1 cellular context compared by ENCODE assay signal in the genomic region with DNA sequence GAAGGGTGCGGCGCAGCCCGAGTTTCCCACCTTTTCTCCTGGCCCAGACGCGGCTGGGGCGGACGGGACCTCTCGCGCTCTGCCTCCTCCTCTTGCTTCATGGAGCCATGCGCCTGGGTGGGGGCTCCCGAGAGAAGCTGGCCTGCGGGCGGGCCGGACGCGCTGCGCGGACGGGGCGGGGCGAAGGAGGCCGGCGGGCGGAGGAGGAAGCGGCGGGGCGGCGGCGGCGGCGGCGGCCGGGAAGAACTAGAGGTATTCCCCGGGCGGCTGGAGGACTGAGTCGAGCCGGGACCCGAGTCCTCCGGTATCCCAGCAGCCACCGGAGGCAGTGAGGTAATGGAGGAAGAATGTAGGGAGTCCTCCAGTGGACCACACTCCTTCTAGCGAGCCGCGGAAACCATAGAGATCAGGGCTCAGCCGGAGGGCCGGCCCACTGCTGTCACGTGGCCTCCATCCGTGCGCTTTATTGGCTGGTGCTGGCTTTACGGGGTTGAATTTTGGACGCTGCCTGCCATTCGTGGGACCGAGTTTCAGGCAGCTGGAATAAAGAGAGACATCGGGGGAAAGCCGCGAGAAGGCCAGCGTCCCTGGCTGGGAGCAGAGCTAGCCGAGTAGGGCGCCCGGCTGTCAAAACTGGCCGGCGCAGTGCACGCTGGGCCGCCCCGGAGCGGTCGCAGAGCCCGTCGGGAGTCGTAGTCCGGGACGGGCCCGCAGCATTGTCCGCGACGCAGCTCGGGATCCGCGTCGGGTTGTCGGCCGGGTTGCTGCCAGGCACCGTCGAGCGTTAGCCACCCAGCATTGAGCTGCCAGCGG.
A peak's percentile ranks its signal among the peaks of the same experiment; 100 is the strongest.
TF ChIP-seq lines count a peak whose summit lies in the region.
"Not testable (repeated sequence)": the region's sequence is repeated elsewhere in the genome, so short reads cannot be mapped to it uniquely, and the experiment has no call there.

TSS of gene AMMECR1L (minus strand) at position 177 of the 813 bp plus-strand sequence. CDS start 11,722 bp downstream, outside the sequence.

TF ChIP-seq in HepG2, 621 proteins besides CTCF, POLR2A, EP300 and RAD21 (continued from another document and continues in another):
- TF ChIP-seq, protein P1, sequence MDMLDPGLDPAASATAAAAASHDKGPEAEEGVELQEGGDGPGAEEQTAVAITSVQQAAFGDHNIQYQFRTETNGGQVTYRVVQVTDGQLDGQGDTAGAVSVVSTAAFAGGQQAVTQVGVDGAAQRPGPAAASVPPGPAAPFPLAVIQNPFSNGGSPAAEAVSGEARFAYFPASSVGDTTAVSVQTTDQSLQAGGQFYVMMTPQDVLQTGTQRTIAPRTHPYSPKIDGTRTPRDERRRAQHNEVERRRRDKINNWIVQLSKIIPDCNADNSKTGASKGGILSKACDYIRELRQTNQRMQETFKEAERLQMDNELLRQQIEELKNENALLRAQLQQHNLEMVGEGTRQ (IDR thresholded peaks at IDR 0.05; ENCODE audit: low read depth, low read length): not testable (repeated sequence)
- TF ChIP-seq, protein P1 (CRISPR knock-in tag; IDR thresholded peaks at IDR 0.05; ENCODE audit: borderline replicate concordance): 0 out of 2 replicates have a peak, but pooled peaks have one; percentile 6
- TF ChIP-seq ZNF34 (CRISPR knock-in tag; IDR thresholded peaks at IDR 0.05; ENCODE audit: borderline replicate concordance) (0 out of 2 replicates have a peak, but pooled peaks have one; percentile 24), NR2C2 (CRISPR knock-in tag; IDR thresholded peaks at IDR 0.05; ENCODE audit: borderline replicate concordance) (peak; percentile 50), FOSL2 (CRISPR knock-in tag; IDR thresholded peaks at IDR 0.05) (peak; percentile 36; the same call in 1 of the 2 replicates), ASH2L (IDR thresholded peaks at IDR 0.05; ENCODE audit: insufficient read length, low read depth, low read length) (peak; percentile 28), HIC2 (CRISPR knock-in tag; IDR thresholded peaks at IDR 0.05; ENCODE audit: low read depth) (0 out of 2 replicates have a peak, but pooled peaks have one; percentile 38), KLF6 (CRISPR knock-in tag; IDR thresholded peaks at IDR 0.05) (peak; percentile 44; the same call in 1 of the 2 replicates), RAD51 (IDR thresholded peaks at IDR 0.05; ENCODE audit: borderline replicate concordance) (peak; percentile 59; the same call in 1 of the 2 replicates), ZFX (CRISPR knock-in tag; IDR thresholded peaks at IDR 0.05; ENCODE audit: low read depth) (peak; percentile 87), ZC3H4 (CRISPR knock-in tag; IDR thresholded peaks at IDR 0.05; ENCODE audit: borderline replicate concordance) (0 out of 2 replicates have a peak, but pooled peaks have one; percentile 39), SNAPC4 (CRISPR knock-in tag; IDR thresholded peaks at IDR 0.05) (peak; percentile 67; the same call in 1 of the 2 replicates), TBX2 (CRISPR knock-in tag; IDR thresholded peaks at IDR 0.05; ENCODE audit: borderline replicate concordance) (peak; percentile 31; the same call in 1 of the 2 replicates), ARHGAP35 (CRISPR knock-in tag; IDR thresholded peaks at IDR 0.05; ENCODE audit: borderline replicate concordance) (peak; percentile 90; the same call in 1 of the 2 replicates), SOX6 (CRISPR knock-in tag; IDR thresholded peaks at IDR 0.05) (0 out of 2 replicates have a peak, but pooled peaks have one; percentile 37), ERF (CRISPR knock-in tag; IDR thresholded peaks at IDR 0.05) (peak; percentile 34; the same call in 1 of the 2 replicates), ESRRA (CRISPR knock-in tag; IDR thresholded peaks at IDR 0.05; ENCODE audit: low read depth) (0 out of 2 replicates have a peak, but pooled peaks have one; percentile 17), IRF2 (CRISPR knock-in tag; IDR thresholded peaks at IDR 0.05) (peak; percentile 53; the same call in 1 of the 2 replicates), ZNF274 (CRISPR knock-in tag; IDR thresholded peaks at IDR 0.05) (peak; percentile 61), ZMYM2 (CRISPR knock-in tag; IDR thresholded peaks at IDR 0.05) (0 out of 2 replicates have a peak, but pooled peaks have one; percentile 33), HDAC1 (CRISPR knock-in tag; IDR thresholded peaks at IDR 0.05) (peak; percentile 51), SMAD3 (CRISPR knock-in tag; IDR thresholded peaks at IDR 0.05) (peak; percentile 32; the same call in 1 of the 2 replicates), ZBTB38 (CRISPR knock-in tag; IDR thresholded peaks at IDR 0.05) (peak; percentile 66; the same call in 1 of the 2 replicates)
- TF ChIP-seq, protein P2, sequence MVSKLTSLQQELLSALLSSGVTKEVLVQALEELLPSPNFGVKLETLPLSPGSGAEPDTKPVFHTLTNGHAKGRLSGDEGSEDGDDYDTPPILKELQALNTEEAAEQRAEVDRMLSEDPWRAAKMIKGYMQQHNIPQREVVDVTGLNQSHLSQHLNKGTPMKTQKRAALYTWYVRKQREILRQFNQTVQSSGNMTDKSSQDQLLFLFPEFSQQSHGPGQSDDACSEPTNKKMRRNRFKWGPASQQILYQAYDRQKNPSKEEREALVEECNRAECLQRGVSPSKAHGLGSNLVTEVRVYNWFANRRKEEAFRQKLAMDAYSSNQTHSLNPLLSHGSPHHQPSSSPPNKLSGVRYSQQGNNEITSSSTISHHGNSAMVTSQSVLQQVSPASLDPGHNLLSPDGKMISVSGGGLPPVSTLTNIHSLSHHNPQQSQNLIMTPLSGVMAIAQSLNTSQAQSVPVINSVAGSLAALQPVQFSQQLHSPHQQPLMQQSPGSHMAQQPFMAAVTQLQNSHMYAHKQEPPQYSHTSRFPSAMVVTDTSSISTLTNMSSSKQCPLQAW (CRISPR knock-in tag; IDR thresholded peaks at IDR 0.05): 0 out of 2 replicates have a peak, but pooled peaks have one; percentile 24
- TF ChIP-seq, protein P3, sequence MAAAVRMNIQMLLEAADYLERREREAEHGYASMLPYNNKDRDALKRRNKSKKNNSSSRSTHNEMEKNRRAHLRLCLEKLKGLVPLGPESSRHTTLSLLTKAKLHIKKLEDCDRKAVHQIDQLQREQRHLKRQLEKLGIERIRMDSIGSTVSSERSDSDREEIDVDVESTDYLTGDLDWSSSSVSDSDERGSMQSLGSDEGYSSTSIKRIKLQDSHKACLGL (CRISPR knock-in tag; IDR thresholded peaks at IDR 0.05): 0 out of 2 replicates have a peak, but pooled peaks have one; percentile 59
- TF ChIP-seq, protein P4, sequence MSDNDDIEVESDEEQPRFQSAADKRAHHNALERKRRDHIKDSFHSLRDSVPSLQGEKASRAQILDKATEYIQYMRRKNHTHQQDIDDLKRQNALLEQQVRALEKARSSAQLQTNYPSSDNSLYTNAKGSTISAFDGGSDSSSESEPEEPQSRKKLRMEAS (IDR thresholded peaks at IDR 0.05): peak; percentile 36; the same call in 1 of the 2 replicates
- TF ChIP-seq, protein P5, sequence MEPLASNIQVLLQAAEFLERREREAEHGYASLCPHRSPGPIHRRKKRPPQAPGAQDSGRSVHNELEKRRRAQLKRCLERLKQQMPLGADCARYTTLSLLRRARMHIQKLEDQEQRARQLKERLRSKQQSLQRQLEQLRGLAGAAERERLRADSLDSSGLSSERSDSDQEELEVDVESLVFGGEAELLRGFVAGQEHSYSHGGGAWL (CRISPR knock-in tag; IDR thresholded peaks at IDR 0.05): peak; percentile 74; the same call in 1 of the 2 replicates
- TF ChIP-seq, protein P6, sequence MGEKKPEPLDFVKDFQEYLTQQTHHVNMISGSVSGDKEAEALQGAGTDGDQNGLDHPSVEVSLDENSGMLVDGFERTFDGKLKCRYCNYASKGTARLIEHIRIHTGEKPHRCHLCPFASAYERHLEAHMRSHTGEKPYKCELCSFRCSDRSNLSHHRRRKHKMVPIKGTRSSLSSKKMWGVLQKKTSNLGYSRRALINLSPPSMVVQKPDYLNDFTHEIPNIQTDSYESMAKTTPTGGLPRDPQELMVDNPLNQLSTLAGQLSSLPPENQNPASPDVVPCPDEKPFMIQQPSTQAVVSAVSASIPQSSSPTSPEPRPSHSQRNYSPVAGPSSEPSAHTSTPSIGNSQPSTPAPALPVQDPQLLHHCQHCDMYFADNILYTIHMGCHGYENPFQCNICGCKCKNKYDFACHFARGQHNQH (CRISPR knock-in tag; IDR thresholded peaks at IDR 0.05): 0 out of 2 replicates have a peak, but pooled peaks have one; percentile 20
- TF ChIP-seq, protein P7, sequence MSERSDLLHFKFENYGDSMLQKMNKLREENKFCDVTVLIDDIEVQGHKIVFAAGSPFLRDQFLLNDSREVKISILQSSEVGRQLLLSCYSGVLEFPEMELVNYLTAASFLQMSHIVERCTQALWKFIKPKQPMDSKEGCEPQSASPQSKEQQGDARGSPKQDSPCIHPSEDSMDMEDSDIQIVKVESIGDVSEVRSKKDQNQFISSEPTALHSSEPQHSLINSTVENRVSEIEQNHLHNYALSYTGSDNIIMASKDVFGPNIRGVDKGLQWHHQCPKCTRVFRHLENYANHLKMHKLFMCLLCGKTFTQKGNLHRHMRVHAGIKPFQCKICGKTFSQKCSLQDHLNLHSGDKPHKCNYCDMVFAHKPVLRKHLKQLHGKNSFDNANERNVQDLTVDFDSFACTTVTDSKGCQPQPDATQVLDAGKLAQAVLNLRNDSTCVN (CRISPR knock-in tag; IDR thresholded peaks at IDR 0.05; ENCODE audit: borderline replicate concordance): peak; percentile 77; the same call in 1 of the 2 replicates
- TF ChIP-seq SOX6 (IDR thresholded peaks at IDR 0.05): not testable (repeated sequence)
- TF ChIP-seq, protein P8, sequence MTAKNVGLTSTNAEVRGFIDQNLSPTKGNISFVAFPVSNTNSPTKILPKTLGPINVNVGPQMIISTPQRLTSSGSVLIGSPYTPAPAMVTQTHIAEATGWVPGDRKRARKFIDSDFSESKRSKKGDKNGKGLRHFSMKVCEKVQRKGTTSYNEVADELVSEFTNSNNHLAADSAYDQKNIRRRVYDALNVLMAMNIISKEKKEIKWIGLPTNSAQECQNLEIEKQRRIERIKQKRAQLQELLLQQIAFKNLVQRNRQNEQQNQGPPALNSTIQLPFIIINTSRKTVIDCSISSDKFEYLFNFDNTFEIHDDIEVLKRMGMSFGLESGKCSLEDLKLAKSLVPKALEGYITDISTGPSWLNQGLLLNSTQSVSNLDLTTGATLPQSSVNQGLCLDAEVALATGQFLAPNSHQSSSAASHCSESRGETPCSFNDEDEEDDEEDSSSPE (CRISPR knock-in tag; IDR thresholded peaks at IDR 0.05): peak; percentile 45; the same call in 1 of the 2 replicates
- TF ChIP-seq, protein P9, sequence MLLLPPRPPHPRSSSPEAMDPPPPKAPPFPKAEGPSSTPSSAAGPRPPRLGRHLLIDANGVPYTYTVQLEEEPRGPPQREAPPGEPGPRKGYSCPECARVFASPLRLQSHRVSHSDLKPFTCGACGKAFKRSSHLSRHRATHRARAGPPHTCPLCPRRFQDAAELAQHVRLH (CRISPR knock-in tag; IDR thresholded peaks at IDR 0.05; ENCODE audit: borderline replicate concordance, low read depth): peak; percentile 58; the same call in 1 of the 2 replicates
